Comparison of ENCODE assay signal across 3 cellular contexts in the genomic region with DNA sequence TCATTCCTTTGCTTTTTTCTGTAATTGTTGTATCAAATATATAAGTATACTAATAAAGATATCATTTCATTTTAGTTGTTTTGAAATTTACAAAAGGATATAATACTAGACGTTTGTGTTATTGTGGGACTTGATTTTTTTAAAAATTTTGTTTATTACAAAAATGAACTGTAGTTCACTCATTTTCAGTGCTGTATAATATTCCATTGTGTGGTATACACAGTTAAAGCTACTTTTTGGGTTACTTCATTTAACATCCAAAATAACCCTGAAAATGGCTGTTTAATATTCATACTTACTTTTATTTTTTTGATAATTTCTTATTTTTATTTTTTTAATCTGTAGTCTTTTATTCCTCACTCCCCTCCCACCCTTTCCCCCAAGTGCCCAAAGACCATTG.
TF ChIP-seq lines count a peak whose summit lies in the region.

No MANE protein-coding gene starts in this region.

TF ChIP-seq in HepG2, 621 proteins besides CTCF, POLR2A, EP300 and RAD21:
- TF ChIP-seq TP53 (CRISPR knock-in tag; conservative IDR thresholded peaks at IDR 0.05) (no peak), HNRNPK (IDR thresholded peaks at IDR 0.05; ENCODE audit: low read depth, low read length, poor library complexity, severe bottlenecking) (peak; percentile 42)

TF ChIP-seq in HEK293, 187 proteins besides CTCF, POLR2A, EP300 and RAD21:
- TF ChIP-seq ZNF146 (tag by site-specific recombination; IDR thresholded peaks at IDR 0.05) (peak; percentile 63), ZNF610 (tag by site-specific recombination; IDR thresholded peaks at IDR 0.05; ENCODE audit: borderline replicate concordance) (no peak)

TF ChIP-seq in K562, 482 proteins besides CTCF, POLR2A, EP300 and RAD21:
- TF ChIP-seq CBX5 (IDR thresholded peaks at IDR 0.05; ENCODE audit: borderline replicate concordance, low read depth) (no peak), RBM25 (IDR thresholded peaks at IDR 0.05; ENCODE audit: low read depth, low read length, severe bottlenecking) (peak; percentile 95), ZNF146 (CRISPR knock-in tag; IDR thresholded peaks at IDR 0.05; ENCODE audit: unreplicated experiment) (peak; percentile 76)
